In genomic region chr6:24506814-24507520, GRCh38 we compare ENCODE assay signal across 7 cellular contexts.
"Had no signal": no experiment of that assay in that cellular context is flagged by ENCODE, and none has a peak within 500 bp of the region (broad histone marks: within the 10 kb centered on the region; RNA-seq: fewer than 3 reads in every experiment).

No MANE protein-coding gene starts in this region.

- H3K36me3 ChIP-seq: HAP-1 had no signal

- H3K4me1 ChIP-seq: HAP-1 had no signal

- DNase-seq: GOT3, H7, HFFc6, KG1 had no signal

- H3K9me3 ChIP-seq: HAP-1 had no signal

- FAIRE-seq: HTR-8/SVneo had no signal

- H3K4me3 ChIP-seq: HAP-1 had no signal

- ATAC-seq: HCT116 had no signal
